ENCODE assay signal across 26 cellular contexts in genomic region chr13:27281420-27281819, GRCh38. TPM values are rescaled to one million over a fixed set of nuclear protein-coding genes. Genes with fewer than 3 reads are reported as not detected.
DNase-seq lines count a peak whose midpoint lies in the region; ATAC-seq, FAIRE-seq and TF ChIP-seq lines count a peak whose summit lies in the region.
"Had no signal": no experiment of that assay in that cellular context is flagged by ENCODE, and none has a peak within 500 bp of the region (broad histone marks: within the 10 kb centered on the region; RNA-seq: fewer than 3 reads in every experiment).

No MANE protein-coding gene starts in this region.

- H3K9me3 Mint-ChIP-seq in HFFc6: no peaks in the 10 kb centered on the region
- H3K9me3 Mint-ChIP-seq: activated T-cell treated with anti-CD3 and anti-CD28 coated beads, Interleukin-2, amount 50 U/mL, for 24 hours; CD4-positive, alpha-beta T cell had no signal

- no peaks in the 10 kb centered on the region for H3K36me3 ChIP-seq in SK-N-SH (replicated peaks in 1 of 2; ENCODE audit: control insufficient read depth in 1 of 2, insufficient read depth in 2 of 2, low read length in 1 of 2)
- H3K36me3 ChIP-seq: brain microvascular endothelial cell, sigmoid colon, SJSA1 had no signal

- CTCF ChIA-PET in SK-N-SH (lab: Yijun Ruan, JAX): interaction anchor here (1.0 to 3.5 kb wide), 5 partner anchors 10 to 296 kb away, joined by 3 to 32 read pairs (median 6); partner anchors contain the start of gene RASL11A

- no peaks in the 10 kb centered on the region for H3F3A ChIP-seq in SK-N-SH (replicated peaks; ENCODE audit: insufficient read depth)

- H3K27ac ChIP-seq in SK-N-SH (ENCODE audit: low read depth in 2 of 2, low read length in 1 of 2): no peak overlapping the region
- H3K27ac ChIP-seq: brain microvascular endothelial cell, KMS-11, sigmoid colon, SJSA1 had no signal

- TF ChIP-seq CTCF in HFFc6 (IDR thresholded peaks at IDR 0.05): 0 out of 2 replicates have a peak, but pooled peaks have one; percentile 15
- peak; percentile 8; the same call in 1 of the 2 replicates for TF ChIP-seq CTCF in SK-N-SH (IDR thresholded peaks at IDR 0.05)

- POLR2A ChIA-PET in SK-N-SH (lab: Yijun Ruan, JAX): no interaction called here

- no peak overlapping the region for H3K27ac Mint-ChIP-seq in HFFc6
- no peak overlapping the region for H3K27ac Mint-ChIP-seq in T-helper 17 cell
- H3K27ac Mint-ChIP-seq: activated T-cell treated with anti-CD3 and anti-CD28 coated beads, Interleukin-2, amount 50 U/mL, for 24 hours; CD4-positive, alpha-beta T cell; progenitor cell of endocrine pancreas had no signal

- H2AFZ ChIP-seq in SK-N-SH (ENCODE audit: low read depth): no peak overlapping the region

- H3K27me3 Mint-ChIP-seq in HFFc6 (ENCODE audit: insufficient read depth) (peaks cover 17% of the 10 kb centered on the region), T-helper 17 cell (peaks cover 27% of the 10 kb centered on the region)
- H3K27me3 Mint-ChIP-seq: activated T-cell treated with anti-CD3 and anti-CD28 coated beads, Interleukin-2, amount 50 U/mL, for 24 hours had no signal

- H3K36me3 Mint-ChIP-seq in HFFc6 (ENCODE audit: low read depth) (no peaks in the 10 kb centered on the region), T-helper 17 cell (ENCODE audit: low read depth) (no peaks in the 10 kb centered on the region)

- no peak for FAIRE-seq in frontal cortex (lab: Jason Lieb, UNC)

- no peaks in the 10 kb centered on the region; a peak in 1 of 4 replicates for H3K4me1 ChIP-seq in SK-N-SH (ENCODE audit: control insufficient read depth in 1 of 2, insufficient read depth in 2 of 2, low read depth in 1 of 2, low read length in 1 of 2)
- H3K4me1 ChIP-seq: sigmoid colon had no signal

- ATAC-seq in left lobe of liver: peak; percentile 71
- no peak for ATAC-seq in T-helper 17 cell

- no peaks in the 10 kb centered on the region for H3K9me3 ChIP-seq in SK-N-SH
- no peaks in the 10 kb centered on the region for H3K9me3 ChIP-seq in T-helper 17 cell (ENCODE audit: control insufficient read depth, low read length, poor library complexity, severe bottlenecking)
- H3K9me3 ChIP-seq: sigmoid colon, SJSA1 had no signal

- TF ChIP-seq RAD21 in SK-N-SH (IDR thresholded peaks at IDR 0.05; ENCODE audit: low read length): no peak

- no peak overlapping the region for H3K4me2 ChIP-seq in SK-N-SH
- H3K4me2 ChIP-seq: KMS-11 had no signal

- WGBS in SK-N-SH (ENCODE audit: low lambda C conversion rate): 8% methylated on average over 1 of the region's 1 CpG

- TF ChIP-seq EP300 in SK-N-SH (IDR thresholded peaks at IDR 0.05; ENCODE audit: borderline replicate concordance in 1 of 2, low read depth in 1 of 2, low read length in 1 of 2): no peak

- peak; percentile 29 for DNase-seq in ELR (ENCODE audit: low read depth)
- no peak for DNase-seq in HFFc6
- no peak for DNase-seq in SK-N-SH
- DNase-seq in left lobe of liver (ENCODE audit: low spot score): no peak
- no peak for DNase-seq in frontal cortex (ENCODE audit: low spot score in 2 of 2)
- DNase-seq in T-helper 17 cell: no peak
- DNase-seq in NCI-H128 (lab: John Stamatoyannopoulos, UW; ENCODE audit: unreplicated experiment): no peak
- DNase-seq: activated CD4-positive, alpha-beta T cell treated with anti-CD3 and anti-CD28 coated beads for 4 hours; activated naive CD4-positive, alpha-beta T cell treated with Interleukin-2 at 50 U/mL for 16 hours; activated T-cell treated with anti-CD3 and anti-CD28 coated beads, Interleukin-2, amount 50 U/mL, for 24 hours; brain microvascular endothelial cell; CD4-positive, alpha-beta T cell; DMS153; effector CD4-positive, alpha-beta T cell; GDM1; islet precursor cell; NCI-H187 treated with DMSO at 0.1 percent for 48 hours; NCI-H2227 treated with DMSO at 0.1 percent for 48 hours; NK-92 treated with Interleukin-12 subunit alpha and Interleukin-12 subunit beta, amount 100 ng/mL, for 24 hours; sigmoid colon; T-helper 2 cell; trophoblast cell had no signal

- H3K9me2 ChIP-seq in SK-N-SH: no peaks in the 10 kb centered on the region

- H3K27me3 ChIP-seq in SK-N-SH (ENCODE audit: insufficient read depth): no peaks in the 10 kb centered on the region; the same call in 1 of the 2 replicates
- H3K27me3 ChIP-seq: brain microvascular endothelial cell, sigmoid colon, SJSA1 had no signal

- H3K79me2 ChIP-seq in SK-N-SH (ENCODE audit: insufficient read depth): no peaks in the 10 kb centered on the region

- no peaks in the 10 kb centered on the region for H4K20me1 ChIP-seq in SK-N-SH (ENCODE audit: insufficient read depth)

- H3K4me3 Mint-ChIP-seq in HFFc6: no peak overlapping the region
- H3K4me3 Mint-ChIP-seq in T-helper 17 cell: no peak overlapping the region
- H3K4me3 Mint-ChIP-seq: activated T-cell treated with anti-CD3 and anti-CD28 coated beads, Interleukin-2, amount 50 U/mL, for 24 hours; CD4-positive, alpha-beta T cell had no signal

- H3K4me3 ChIP-seq in SK-N-SH (ENCODE audit: low read depth in 2 of 2, low read length in 1 of 2): no peak overlapping the region
- H3K4me3 ChIP-seq: lung, sigmoid colon, SJSA1 had no signal

- no peak overlapping the region for H3K9ac ChIP-seq in SK-N-SH
- H3K9ac ChIP-seq: KMS-11 had no signal

- H3K4me1 Mint-ChIP-seq in HFFc6 (ENCODE audit: low read depth) (peaks cover under 1% of the 10 kb centered on the region; the same call in 1 of the 2 replicates), T-helper 17 cell (peaks cover 5% of the 10 kb centered on the region)

TF ChIP-seq in SK-N-SH, 30 proteins besides CTCF, POLR2A, EP300 and RAD21:
- no peak for TF ChIP-seq YY1 (IDR thresholded peaks at IDR 0.05; ENCODE audit: low read depth)

RNA-seq across cellular contexts. Expression of gene RASL11A, which starts 10.8 kb away (rescaled TPM):
- total RNA-seq in HFFc6 (2021; fragmentation: NEBNext Ultra II Directional; extraction: Animal tissue kit (Norgen Biotek cat#: 25700)): 1 to 10 TPM; 3.3 to 9.6 (median 7.3) TPM
- polyA plus RNA-seq in SK-N-SH (2012; rRNA removed): 1.2 and 2.7 TPM in 2 replicates
- 1.2 and 1.6 TPM in 2 replicates for polyA plus RNA-seq in SK-N-SH (2012; cell fraction: cytosol; rRNA removed)
- 1.9 and 2.0 TPM in 2 replicates for polyA plus RNA-seq in SK-N-SH (2012; cell fraction: nucleus; rRNA removed)
- total RNA-seq in left lobe of liver (5.8 TPM), frontal cortex (2.0 TPM), T-helper 17 cell (1 to 10 TPM in 1 of 2 donors, under 1 TPM in 1; 0.55 to 3.1 TPM)

RNA-seq across cellular contexts. Expression of gene RPL21, which starts 30.1 kb away (rescaled TPM):
- 1,000 to 10,000 TPM in 1 of 6 experiments, 100 to 1,000 TPM in 5; 752 to 1,001 (median 859) TPM for total RNA-seq in HFFc6 (2021; fragmentation: NEBNext Ultra II Directional; extraction: Animal tissue kit (Norgen Biotek cat#: 25700))
- 1,261 and 1,610 TPM in 2 replicates for polyA plus RNA-seq in SK-N-SH (2012; rRNA removed)
- polyA plus RNA-seq in SK-N-SH (2012; cell fraction: cytosol; rRNA removed): 2,029 and 2,591 TPM in 2 replicates
- 305 and 380 TPM in 2 replicates for polyA plus RNA-seq in SK-N-SH (2012; cell fraction: nucleus; rRNA removed)
- total RNA-seq in left lobe of liver (362 TPM), frontal cortex (946 TPM), T-helper 17 cell (1,000 to 10,000 TPM; 1,938 to 2,027 TPM)
